1 cellular context compared by ENCODE assay signal in genomic region chr7:1758859-1759521, GRCh38.
A peak's percentile ranks its signal among the peaks of the same experiment; 100 is the strongest.
TF ChIP-seq lines count a peak whose summit lies in the region.

No MANE protein-coding gene starts in this region.

TF ChIP-seq in HepG2, 621 proteins besides CTCF, POLR2A, EP300 and RAD21 (continued from another document):
- TF ChIP-seq TFAP4 (IDR thresholded peaks at IDR 0.05; ENCODE audit: borderline replicate concordance, low read depth) = no peak
- TF ChIP-seq ZNF44 (CRISPR knock-in tag; IDR thresholded peaks at IDR 0.05) = no peak
- 0 out of 2 replicates have a peak, but pooled peaks have one; percentile 19 for TF ChIP-seq ZNF776 (CRISPR knock-in tag; IDR thresholded peaks at IDR 0.05)
- TF ChIP-seq ZNF607 (CRISPR knock-in tag; IDR thresholded peaks at IDR 0.05; ENCODE audit: borderline replicate concordance) = no peak
TF ChIP-seq in HepG2: peak in this region for 3.
